3 cellular contexts compared by ENCODE assay signal in the genomic region with DNA sequence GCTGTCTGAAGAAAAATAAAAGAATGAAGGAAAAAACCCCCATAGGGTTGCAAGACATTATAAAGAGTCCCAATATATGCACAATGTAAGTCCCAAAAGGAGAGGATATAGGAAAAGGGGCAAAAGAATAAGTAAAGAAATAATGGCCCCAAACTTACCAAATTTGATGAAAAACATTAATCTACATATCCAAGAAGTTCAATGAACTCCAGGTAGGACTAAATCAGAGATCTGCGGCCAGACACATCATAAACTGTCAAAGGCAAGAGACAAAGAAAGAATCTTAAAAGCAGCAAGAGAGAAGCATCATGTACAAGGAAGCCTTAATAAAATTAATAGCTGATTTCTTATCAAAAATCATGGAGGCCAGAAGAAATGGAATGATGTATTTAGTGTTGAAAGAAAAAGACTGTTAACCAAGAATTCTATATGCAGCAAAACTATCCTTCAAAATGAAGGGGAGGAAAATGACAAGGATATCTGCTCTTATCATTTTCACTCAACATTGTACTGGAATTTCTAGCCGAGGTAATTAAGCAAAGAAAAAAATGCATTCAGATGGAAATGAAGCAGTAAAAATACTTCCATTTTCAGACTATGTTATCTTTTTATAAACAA.
"Had no signal": no experiment of that assay in that cellular context is flagged by ENCODE, and none has a peak within 500 bp of the region (broad histone marks: within the 10 kb centered on the region; RNA-seq: fewer than 3 reads in every experiment).

No MANE protein-coding gene starts in this region.

- DNase-seq: GDM1, GF-D8 had no signal

- H3K4me3 ChIP-seq: GM12878 had no signal
